In the genomic region with DNA sequence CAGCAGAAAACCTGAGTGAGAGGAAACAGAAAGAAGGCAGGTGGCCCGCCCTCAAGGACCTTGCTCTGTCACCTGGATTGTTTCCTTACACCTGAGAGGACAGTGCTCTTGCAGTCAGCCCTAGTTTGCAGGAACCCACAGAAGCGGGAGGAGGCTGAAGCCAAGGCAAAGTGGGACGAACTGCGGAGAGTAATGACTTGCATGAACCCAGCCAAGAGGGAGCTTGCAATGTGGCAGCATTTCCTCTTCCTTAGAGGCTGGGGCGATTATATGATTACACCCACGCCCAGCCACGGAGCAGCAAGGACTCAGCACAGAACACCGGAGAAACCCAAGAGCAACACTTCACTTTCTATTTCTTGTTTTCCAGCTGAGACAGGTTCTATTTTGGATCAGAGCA, we compare ENCODE assay signal across 11 cellular contexts.
DNase-seq lines count a peak whose midpoint lies in the region; ATAC-seq and TF ChIP-seq lines count a peak whose summit lies in the region.
"Had no signal": no experiment of that assay in that cellular context is flagged by ENCODE, and none has a peak within 500 bp of the region (broad histone marks: within the 10 kb centered on the region; RNA-seq: fewer than 3 reads in every experiment).

No MANE protein-coding gene starts in this region.

- H2AFZ ChIP-seq in SK-N-SH (ENCODE audit: low read depth), result no peak overlapping the region

- CTCF ChIA-PET in SK-N-SH (lab: Yijun Ruan, JAX), result interaction anchor here (1.6 kb wide), 1 partner anchor 10 kb away, joined by 3 read pairs; no protein-coding TSS in a partner anchor

- H4K20me1 ChIP-seq in SK-N-SH (ENCODE audit: insufficient read depth), result no peaks in the 10 kb centered on the region

- H3K27ac Mint-ChIP-seq in activated T-helper 17 cell treated with anti-CD3 and anti-CD28 coated beads, Interleukin-2, amount 50 U/mL, for 72 hours, result no peak overlapping the region
- no peak overlapping the region for H3K27ac Mint-ChIP-seq in stimulated activated naive CD8-positive, alpha-beta T cell treated with anti-CD3 and anti-CD28 coated beads, Interleukin-15, Interleukin-2, amounts not matched to agents 100 ng/mL and 50 ng/mL, for 24 hours

- H3K4me2 ChIP-seq in SK-N-SH, result no peak overlapping the region

- H3K4me3 Mint-ChIP-seq in activated T-helper 17 cell treated with anti-CD3 and anti-CD28 coated beads, Interleukin-2, amount 50 U/mL, for 72 hours, result peak overlapping the region; percentile 34
- H3K4me3 Mint-ChIP-seq in stimulated activated naive CD8-positive, alpha-beta T cell treated with anti-CD3 and anti-CD28 coated beads, Interleukin-15, Interleukin-2, amounts not matched to agents 100 ng/mL and 50 ng/mL, for 24 hours, result peak overlapping the region; percentile 49

- POLR2A ChIA-PET in SK-N-SH (lab: Yijun Ruan, JAX), result no interaction called here

- no peak overlapping the region for H3K9ac ChIP-seq in SK-N-SH

- no peaks in the 10 kb centered on the region for H3K4me1 ChIP-seq in prostate gland (replicated peaks)
- H3K4me1 ChIP-seq in SK-N-SH (ENCODE audit: control insufficient read depth in 1 of 2, insufficient read depth in 2 of 2, low read depth in 1 of 2, low read length in 1 of 2), result peaks cover 0 to 3% of the 10 kb centered on the region in 2 experiments; a peak in 1 of 4 replicates

- no peaks in the 10 kb centered on the region for H3K9me3 Mint-ChIP-seq in activated T-helper 17 cell treated with anti-CD3 and anti-CD28 coated beads, Interleukin-2, amount 50 U/mL, for 72 hours
- H3K9me3 Mint-ChIP-seq in stimulated activated naive CD8-positive, alpha-beta T cell treated with anti-CD3 and anti-CD28 coated beads, Interleukin-15, Interleukin-2, amounts not matched to agents 100 ng/mL and 50 ng/mL, for 24 hours, result no peaks in the 10 kb centered on the region

- H3K27ac ChIP-seq in prostate gland, result no peak overlapping the region
- H3K27ac ChIP-seq in SK-N-SH (ENCODE audit: low read depth in 2 of 2, low read length in 1 of 2), result no peak overlapping the region

- no peaks in the 10 kb centered on the region for H3K36me3 Mint-ChIP-seq in activated T-helper 17 cell treated with anti-CD3 and anti-CD28 coated beads, Interleukin-2, amount 50 U/mL, for 72 hours (ENCODE audit: low read depth)
- H3K36me3 Mint-ChIP-seq in stimulated activated naive CD8-positive, alpha-beta T cell treated with anti-CD3 and anti-CD28 coated beads, Interleukin-15, Interleukin-2, amounts not matched to agents 100 ng/mL and 50 ng/mL, for 24 hours (ENCODE audit: low read depth), result no peaks in the 10 kb centered on the region

- TF ChIP-seq RAD21 in SK-N-SH (IDR thresholded peaks at IDR 0.05; ENCODE audit: low read length), result no peak

- H3K79me2 ChIP-seq in SK-N-SH (ENCODE audit: insufficient read depth), result no peaks in the 10 kb centered on the region

- no peak for TF ChIP-seq EP300 in SK-N-SH (IDR thresholded peaks at IDR 0.05; ENCODE audit: borderline replicate concordance in 1 of 2, low read depth in 1 of 2, low read length in 1 of 2)

- TF ChIP-seq POLR2A in prostate gland (IDR thresholded peaks at IDR 0.05), result no peak

- H3K27me3 ChIP-seq in prostate gland (replicated peaks; ENCODE audit: insufficient read depth), result no peaks in the 10 kb centered on the region
- H3K27me3 ChIP-seq in SK-N-SH (ENCODE audit: insufficient read depth), result no peaks in the 10 kb centered on the region

- 48% methylated on average over 8 of the region's 8 CpGs for WGBS in prostate gland
- 29% methylated on average over 8 of the region's 8 CpGs for WGBS in SK-N-SH (ENCODE audit: low lambda C conversion rate)

- H3K9me3 ChIP-seq in prostate gland (no peaks in the 10 kb centered on the region), SK-N-SH (no peaks in the 10 kb centered on the region)

- H3K27me3 Mint-ChIP-seq in activated T-helper 17 cell treated with anti-CD3 and anti-CD28 coated beads, Interleukin-2, amount 50 U/mL, for 72 hours, result no peaks in the 10 kb centered on the region
- no peaks in the 10 kb centered on the region for H3K27me3 Mint-ChIP-seq in stimulated activated naive CD8-positive, alpha-beta T cell treated with anti-CD3 and anti-CD28 coated beads, Interleukin-15, Interleukin-2, amounts not matched to agents 100 ng/mL and 50 ng/mL, for 24 hours

- DNase-seq in activated effector memory CD4-positive, alpha-beta T cell treated with anti-CD3 and anti-CD28 coated beads, Interleukin-2, amount 50 U/mL, for 16 hours, result peak; percentile 64
- DNase-seq in activated effector memory CD4-positive, alpha-beta T cell treated with Interleukin-2 at 50 U/mL for 16 hours, result no peak
- DNase-seq in medulla oblongata (ENCODE audit: extremely low spot score) (peak; percentile 24), prostate gland (ENCODE audit: low spot score) (no peak), SK-N-SH (no peak), AG08395 (ENCODE audit: low spot score) (no peak)
- DNase-seq: HCEC 1CT, MV-4-11, T1000 had no signal

- peaks cover 9% of the 10 kb centered on the region for H3K4me1 Mint-ChIP-seq in activated T-helper 17 cell treated with anti-CD3 and anti-CD28 coated beads, Interleukin-2, amount 50 U/mL, for 72 hours
- H3K4me1 Mint-ChIP-seq in stimulated activated naive CD8-positive, alpha-beta T cell treated with anti-CD3 and anti-CD28 coated beads, Interleukin-15, Interleukin-2, amounts not matched to agents 100 ng/mL and 50 ng/mL, for 24 hours (ENCODE audit: low read depth), result peaks cover 19% of the 10 kb centered on the region

- intact Hi-C loops in prostate gland (cut with DNase I), result no loop called here

- H3F3A ChIP-seq in SK-N-SH (replicated peaks; ENCODE audit: insufficient read depth), result no peaks in the 10 kb centered on the region

- peak; percentile 75 for ATAC-seq in activated T-helper 17 cell treated with anti-CD3 and anti-CD28 coated beads, Interleukin-2, amount 50 U/mL, for 72 hours (replicated peaks)

- H3K4me3 ChIP-seq in prostate gland (no peak overlapping the region), SK-N-SH (ENCODE audit: low read depth in 2 of 2, low read length in 1 of 2) (no peak overlapping the region)

- no peak for TF ChIP-seq CTCF in prostate gland (IDR thresholded peaks at IDR 0.05)
- TF ChIP-seq CTCF in SK-N-SH (IDR thresholded peaks at IDR 0.05), result no peak

- H3K36me3 ChIP-seq in prostate gland (no peaks in the 10 kb centered on the region), SK-N-SH (replicated peaks in 1 of 2; ENCODE audit: control insufficient read depth in 1 of 2, insufficient read depth in 2 of 2, low read length in 1 of 2) (no peaks in the 10 kb centered on the region)

- no peaks in the 10 kb centered on the region for H3K9me2 ChIP-seq in SK-N-SH

TF ChIP-seq in SK-N-SH, 30 proteins besides CTCF, POLR2A, EP300 and RAD21 (continues in another document):
- no peak for TF ChIP-seq FOXM1 (IDR thresholded peaks at IDR 0.05; ENCODE audit: low read depth)
- TF ChIP-seq FOXJ3 (CRISPR knock-in tag; IDR thresholded peaks at IDR 0.05), result no peak
- TF ChIP-seq ELF1 (IDR thresholded peaks at IDR 0.05), result no peak
- TF ChIP-seq, protein P1, sequence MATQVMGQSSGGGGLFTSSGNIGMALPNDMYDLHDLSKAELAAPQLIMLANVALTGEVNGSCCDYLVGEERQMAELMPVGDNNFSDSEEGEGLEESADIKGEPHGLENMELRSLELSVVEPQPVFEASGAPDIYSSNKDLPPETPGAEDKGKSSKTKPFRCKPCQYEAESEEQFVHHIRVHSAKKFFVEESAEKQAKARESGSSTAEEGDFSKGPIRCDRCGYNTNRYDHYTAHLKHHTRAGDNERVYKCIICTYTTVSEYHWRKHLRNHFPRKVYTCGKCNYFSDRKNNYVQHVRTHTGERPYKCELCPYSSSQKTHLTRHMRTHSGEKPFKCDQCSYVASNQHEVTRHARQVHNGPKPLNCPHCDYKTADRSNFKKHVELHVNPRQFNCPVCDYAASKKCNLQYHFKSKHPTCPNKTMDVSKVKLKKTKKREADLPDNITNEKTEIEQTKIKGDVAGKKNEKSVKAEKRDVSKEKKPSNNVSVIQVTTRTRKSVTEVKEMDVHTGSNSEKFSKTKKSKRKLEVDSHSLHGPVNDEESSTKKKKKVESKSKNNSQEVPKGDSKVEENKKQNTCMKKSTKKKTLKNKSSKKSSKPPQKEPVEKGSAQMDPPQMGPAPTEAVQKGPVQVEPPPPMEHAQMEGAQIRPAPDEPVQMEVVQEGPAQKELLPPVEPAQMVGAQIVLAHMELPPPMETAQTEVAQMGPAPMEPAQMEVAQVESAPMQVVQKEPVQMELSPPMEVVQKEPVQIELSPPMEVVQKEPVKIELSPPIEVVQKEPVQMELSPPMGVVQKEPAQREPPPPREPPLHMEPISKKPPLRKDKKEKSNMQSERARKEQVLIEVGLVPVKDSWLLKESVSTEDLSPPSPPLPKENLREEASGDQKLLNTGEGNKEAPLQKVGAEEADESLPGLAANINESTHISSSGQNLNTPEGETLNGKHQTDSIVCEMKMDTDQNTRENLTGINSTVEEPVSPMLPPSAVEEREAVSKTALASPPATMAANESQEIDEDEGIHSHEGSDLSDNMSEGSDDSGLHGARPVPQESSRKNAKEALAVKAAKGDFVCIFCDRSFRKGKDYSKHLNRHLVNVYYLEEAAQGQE (IDR thresholded peaks at IDR 0.05; ENCODE audit: low read depth, low read length), result no peak
- no peak for TF ChIP-seq RFX5 (IDR thresholded peaks at IDR 0.05; ENCODE audit: low read length)
- TF ChIP-seq EZH2phosphoT487 (IDR thresholded peaks at IDR 0.05; ENCODE audit: borderline replicate concordance, low read depth), result no peak
- TF ChIP-seq, protein P2, sequence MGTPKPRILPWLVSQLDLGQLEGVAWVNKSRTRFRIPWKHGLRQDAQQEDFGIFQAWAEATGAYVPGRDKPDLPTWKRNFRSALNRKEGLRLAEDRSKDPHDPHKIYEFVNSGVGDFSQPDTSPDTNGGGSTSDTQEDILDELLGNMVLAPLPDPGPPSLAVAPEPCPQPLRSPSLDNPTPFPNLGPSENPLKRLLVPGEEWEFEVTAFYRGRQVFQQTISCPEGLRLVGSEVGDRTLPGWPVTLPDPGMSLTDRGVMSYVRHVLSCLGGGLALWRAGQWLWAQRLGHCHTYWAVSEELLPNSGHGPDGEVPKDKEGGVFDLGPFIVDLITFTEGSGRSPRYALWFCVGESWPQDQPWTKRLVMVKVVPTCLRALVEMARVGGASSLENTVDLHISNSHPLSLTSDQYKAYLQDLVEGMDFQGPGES (IDR thresholded peaks at IDR 0.05; ENCODE audit: low read depth, low read length), result no peak
- no peak for TF ChIP-seq CHD2 (IDR thresholded peaks at IDR 0.05; ENCODE audit: low read length, partially characterized antibody)
- no peak for TF ChIP-seq SMC3 (IDR thresholded peaks at IDR 0.05; ENCODE audit: low read depth, low read length)
- no peak for TF ChIP-seq SIN3A (IDR thresholded peaks at IDR 0.05; ENCODE audit: borderline replicate concordance, low read depth, low read length)
- no peak for TF ChIP-seq TCF12 (IDR thresholded peaks at IDR 0.05)
- no peak for TF ChIP-seq YY1 (IDR thresholded peaks at IDR 0.05; ENCODE audit: low read depth)
- TF ChIP-seq JUND (IDR thresholded peaks at IDR 0.05), result no peak
- TF ChIP-seq MXI1 (IDR thresholded peaks at IDR 0.05; ENCODE audit: low read depth, low read length), result no peak
- TF ChIP-seq, protein P3, sequence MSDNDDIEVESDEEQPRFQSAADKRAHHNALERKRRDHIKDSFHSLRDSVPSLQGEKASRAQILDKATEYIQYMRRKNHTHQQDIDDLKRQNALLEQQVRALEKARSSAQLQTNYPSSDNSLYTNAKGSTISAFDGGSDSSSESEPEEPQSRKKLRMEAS (IDR thresholded peaks at IDR 0.05; ENCODE audit: low read depth), result no peak

Comparison
In these comparisons a context has a peak if more than half of its experiments do, and no peak if none do; other contexts are left out.
1. DNase-seq: peak in activated effector memory CD4-positive, alpha-beta T cell treated with anti-CD3 and anti-CD28 coated beads, Interleukin-2, amount 50 U/mL, for 16 hours (single experiment) and medulla oblongata (single experiment); none in activated effector memory CD4-positive, alpha-beta T cell treated with Interleukin-2 at 50 U/mL for 16 hours (single experiment), prostate gland (single experiment), SK-N-SH (single experiment) and AG08395 (single experiment).